In genomic region chr15:33067456-33067855, GRCh38 we compare ENCODE assay signal across 9 cellular contexts.
DNase-seq lines count a peak whose midpoint lies in the region; ATAC-seq and TF ChIP-seq lines count a peak whose summit lies in the region.
"Had no signal": no experiment of that assay in that cellular context is flagged by ENCODE, and none has a peak within 500 bp of the region (broad histone marks: within the 10 kb centered on the region; RNA-seq: fewer than 3 reads in every experiment).

No MANE protein-coding gene starts in this region.

- H3K4me3 ChIP-seq in fibroblast of villous mesenchyme (ENCODE audit: low read depth, low read length) (no peak overlapping the region), skeletal muscle satellite cell (ENCODE audit: low read length) (peak overlapping the region; percentile 55)

- ATAC-seq in HG03571 (IDR thresholded peaks at IDR 0.05; ENCODE audit: unreplicated experiment) (no peak), GM18517 (IDR thresholded peaks at IDR 0.05; ENCODE audit: unreplicated experiment) (no peak)

- peak overlapping the region; percentile 78 for H3K4me2 ChIP-seq in skeletal muscle satellite cell (ENCODE audit: low read length)

- TF ChIP-seq CTCF in fibroblast of villous mesenchyme (IDR thresholded peaks at IDR 0.05; ENCODE audit: insufficient read depth, low read depth, low read length): no peak

- peak; percentile 72 for DNase-seq in RPMI7951 (ENCODE audit: low read depth)
- DNase-seq in fibroblast of villous mesenchyme (ENCODE audit: low read depth): peak; percentile 52
- DNase-seq in activated gamma-delta T cell (lab: John Stamatoyannopoulos, UW): no peak
- DNase-seq in amygdala (lab: John Stamatoyannopoulos, UW): no peak
- DNase-seq: NCI-H1105 had no signal

- H3K36me3 ChIP-seq in ES-I3 (ENCODE audit: insufficient read depth, low read length) (no peaks in the 10 kb centered on the region), skeletal muscle satellite cell (ENCODE audit: insufficient read depth, low read length) (no peaks in the 10 kb centered on the region)

- H3K4me1 ChIP-seq in ES-I3 (ENCODE audit: insufficient read depth, low read length): peaks cover 27% of the 10 kb centered on the region
- peaks cover 44% of the 10 kb centered on the region for H3K4me1 ChIP-seq in skeletal muscle satellite cell (ENCODE audit: control insufficient read depth, insufficient read depth, low read length)

- H3K9me3 ChIP-seq in ES-I3 (ENCODE audit: control insufficient read depth, insufficient read depth, low read length): no peaks in the 10 kb centered on the region
- no peaks in the 10 kb centered on the region for H3K9me3 ChIP-seq in skeletal muscle satellite cell (replicated peaks; ENCODE audit: low read length)

- peak overlapping the region; percentile 42; the same call in 1 of the 2 replicates for H3K9ac ChIP-seq in ES-I3 (ENCODE audit: low read depth, low read length)
- peak overlapping the region; percentile 60 for H3K9ac ChIP-seq in skeletal muscle satellite cell (ENCODE audit: low read depth, low read length)

- H3K27me3 ChIP-seq in skeletal muscle satellite cell (ENCODE audit: control insufficient read depth, insufficient read depth, low read length): no peaks in the 10 kb centered on the region

Comparison
In these comparisons a context has a peak if more than half of its experiments do, and no peak if none do; other contexts are left out.
1. DNase-seq: peak in RPMI7951 (single experiment) and fibroblast of villous mesenchyme (single experiment); none in activated gamma-delta T cell (single experiment) and amygdala (0 of 56).